In the genomic region with DNA sequence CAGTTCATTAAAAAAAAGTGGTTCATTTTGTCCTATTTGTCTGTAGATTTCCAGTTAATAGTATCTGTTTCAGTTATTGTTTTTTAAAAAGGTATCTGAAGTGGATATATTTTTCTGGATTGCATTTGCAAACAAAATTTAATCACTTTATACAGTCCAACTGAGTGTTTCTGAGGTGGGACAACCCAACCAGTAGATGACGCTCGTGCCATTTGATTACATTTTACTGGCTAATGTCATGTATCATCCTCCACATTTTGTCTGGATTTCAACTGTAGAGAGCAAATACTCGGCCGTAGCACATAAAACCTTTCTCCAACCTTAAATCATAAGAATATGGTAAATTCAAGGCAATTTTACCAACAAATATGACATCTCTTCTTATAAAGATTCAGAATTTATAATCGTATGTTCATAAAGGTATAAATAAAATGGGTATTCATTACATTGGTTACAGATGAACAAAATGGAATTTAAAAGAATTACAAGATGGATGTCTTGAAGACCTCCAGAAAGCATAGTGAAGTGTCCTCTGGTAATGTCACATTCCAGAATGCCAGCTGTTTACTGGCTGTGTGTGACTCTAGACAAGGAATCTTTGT, we compare ENCODE assay signal across 11 cellular contexts.
DNase-seq lines count a peak whose midpoint lies in the region; ATAC-seq, FAIRE-seq and TF ChIP-seq lines count a peak whose summit lies in the region.
"Had no signal": no experiment of that assay in that cellular context is flagged by ENCODE, and none has a peak within 500 bp of the region (broad histone marks: within the 10 kb centered on the region; RNA-seq: fewer than 3 reads in every experiment).

No MANE protein-coding gene starts in this region.

- H4K8ac ChIP-seq in H1 (ENCODE audit: extremely low read depth, insufficient read depth, low read length), result no peak overlapping the region

- no peaks in the 10 kb centered on the region for H3K79me2 ChIP-seq in GM23338 (replicated peaks; ENCODE audit: insufficient read depth)
- no peaks in the 10 kb centered on the region for H3K79me2 ChIP-seq in H1 (ENCODE audit: control insufficient read depth in 1 of 2, insufficient read depth in 2 of 2, low read length in 2 of 2)

- TF ChIP-seq CTCF in AG09309 (IDR thresholded peaks at IDR 0.05; ENCODE audit: control insufficient read depth, insufficient read depth, low read depth, low read length, missing control alignments) (peak; percentile 47), GM23338 (conservative IDR thresholded peaks at IDR 0.05; ENCODE audit: low read depth in 2 of 2) (peak; percentile 61 to 64), H1 (IDR thresholded peaks at IDR 0.05; ENCODE audit: control extremely low read depth in 1 of 3, insufficient read depth in 1 of 3, low read depth in 1 of 3, low read length in 3 of 3) (peak in 2 of 3 experiments; percentile 28 to 40; a peak in 2 of 4 replicates), lower leg skin (IDR thresholded peaks at IDR 0.05) (no peak)

- H2BK5ac ChIP-seq in H1 (ENCODE audit: low read depth, low read length), result no peak overlapping the region

- no peak overlapping the region for H3K9ac ChIP-seq in H1 (replicated peaks in 1 of 4; ENCODE audit: extremely low read depth in 1 of 4, low read depth in 3 of 4, low read length in 3 of 4)

- no peaks in the 10 kb centered on the region for H3F3A ChIP-seq in GM23338 (replicated peaks; ENCODE audit: low read depth)

- H4K20me1 ChIP-seq in GM23338 (replicated peaks; ENCODE audit: insufficient read depth), result no peaks in the 10 kb centered on the region
- H4K20me1 ChIP-seq in H1 (replicated peaks in 1 of 2; ENCODE audit: control insufficient read depth in 1 of 2, insufficient read depth in 2 of 2, low read length in 2 of 2), result no peaks in the 10 kb centered on the region

- 0 out of 2 replicates have a peak, but pooled peaks cover 4% of the 10 kb centered on the region for H3K9me2 ChIP-seq in GM23338 (ENCODE audit: insufficient read depth)

- H3K36me3 ChIP-seq in GM23338 (ENCODE audit: insufficient read depth) (no peaks in the 10 kb centered on the region), H1 (ENCODE audit: control insufficient read depth in 2 of 4, insufficient read depth in 4 of 4, low read length in 3 of 4) (no peaks in the 10 kb centered on the region)

- TF ChIP-seq POLR2A in H1 (IDR thresholded peaks at IDR 0.05; ENCODE audit: control extremely low read depth in 1 of 2, low read depth in 2 of 2, low read length in 2 of 2) (no peak), lower leg skin (IDR thresholded peaks at IDR 0.05) (no peak)

- H3K27me3 ChIP-seq in GM23338 (ENCODE audit: insufficient read depth) (no peaks in the 10 kb centered on the region), H1 (replicated peaks in 1 of 4; ENCODE audit: control insufficient read depth in 3 of 4, extremely low read depth in 1 of 4, insufficient read depth in 3 of 4, low read length in 3 of 4) (no peaks in the 10 kb centered on the region)

- no peaks in the 10 kb centered on the region for H3K9me3 Mint-ChIP-seq in GM23338
- H3K9me3 Mint-ChIP-seq: activated CD4-positive, alpha-beta memory T cell treated with anti-CD3 and anti-CD28 coated beads, Interleukin-2, amount 10 ng/mL, durations not matched to agents 7 days and 5 days had no signal

- H3K9me3 ChIP-seq in H1 (ENCODE audit: insufficient read depth in 2 of 2, low read depth in 1 of 2, low read length in 1 of 2), result no peaks in the 10 kb centered on the region

- H3K4ac ChIP-seq in H1 (replicated peaks; ENCODE audit: insufficient read length, low read depth, low read length), result no peak overlapping the region

- H3K18ac ChIP-seq in H1 (ENCODE audit: extremely low read depth, low read length), result no peak overlapping the region

- TF ChIP-seq RAD21 in H1 (IDR thresholded peaks at IDR 0.05 in 1 of 2, conservative IDR thresholded peaks at IDR 0.05 in 1 of 2; ENCODE audit: low read depth in 2 of 2, low read length in 2 of 2), result peak; percentile 69 to 72

- H3K56ac ChIP-seq in H1 (replicated peaks; ENCODE audit: insufficient read length, low read depth, low read length), result no peak overlapping the region

- H2BK120ac ChIP-seq in H1 (replicated peaks; ENCODE audit: low read depth, low read length), result no peak overlapping the region

- H2AK5ac ChIP-seq in H1 (ENCODE audit: low read depth, low read length), result no peak overlapping the region

- H3K79me1 ChIP-seq in H1 (ENCODE audit: low read depth, low read length), result no peaks in the 10 kb centered on the region

- H2BK12ac ChIP-seq in H1 (ENCODE audit: low read depth, low read length), result no peak overlapping the region

- H3K14ac ChIP-seq in H1 (ENCODE audit: insufficient read length), result no peak overlapping the region

- H3K4me3 ChIP-seq in AG09309 (ENCODE audit: control insufficient read depth, low read depth, low read length) (no peak overlapping the region), GM23338 (no peak overlapping the region), H1 (ENCODE audit: extremely low read depth in 1 of 4, insufficient read depth in 2 of 4, low read depth in 3 of 4, low read length in 4 of 4) (no peak overlapping the region), lower leg skin (ENCODE audit: low read depth, poor library complexity, severe bottlenecking) (no peak overlapping the region)

- no peak overlapping the region for H4K5ac ChIP-seq in H1 (ENCODE audit: insufficient read length, low read depth, low read length)

- no peak overlapping the region for H2BK20ac ChIP-seq in H1 (ENCODE audit: low read length)

- H3K23ac ChIP-seq in H1 (ENCODE audit: insufficient read length), result no peak overlapping the region

- H3K4me1 ChIP-seq in GM23338 (ENCODE audit: insufficient read depth), result peaks cover 29% of the 10 kb centered on the region
- peaks cover 0 to 4% (median 3%) of the 10 kb centered on the region in 4 experiments; a peak in 3 of 7 replicates for H3K4me1 ChIP-seq in H1 (replicated peaks in 1 of 4; ENCODE audit: control insufficient read depth in 3 of 4, insufficient read depth in 4 of 4, low read length in 3 of 4)

- no peak overlapping the region for H4K91ac ChIP-seq in H1 (replicated peaks; ENCODE audit: insufficient read length, low read length)

- peak; percentile 33; the same call in 2 of the 3 replicates for ATAC-seq in GM23338

- peak; percentile 52 for FAIRE-seq in H1 (lab: Jason Lieb, UNC)

- WGBS in H1 (ENCODE audit: extremely low coverage in 1 of 2, insufficient coverage in 1 of 2, insufficient read length in 1 of 2, insufficient replicate concordance in 2 of 2, low coverage in 1 of 2, low lambda C conversion rate in 2 of 2, missing lambda C conversion rate in 1 of 2), 2 experiments, result 81% methylated on average over 5 of the region's 5 CpGs; no CpG with 5 or more reads in 1 of the 2 experiments
- WGBS in lower leg skin, 2 donors, result 78 to 89% methylated on average over 5 of the region's 5 CpGs

- no peak overlapping the region; the same call in 1 of the 2 replicates for H3K4me2 ChIP-seq in GM23338
- H3K4me2 ChIP-seq in H1 (ENCODE audit: insufficient read depth in 1 of 2, low read depth in 2 of 2, low read length in 2 of 2), result no peak overlapping the region

- H3K27ac ChIP-seq in GM23338 (ENCODE audit: low read depth) (no peak overlapping the region), H1 (ENCODE audit: low read depth, low read length) (no peak overlapping the region)

- intact Hi-C loops in head of caudate nucleus (cut with DNase I), result no loop called here
- intact Hi-C loops in lower leg skin (cut with DNase I; ENCODE audit: low total_unique reads), result no loop called here

- H3K4me1 Mint-ChIP-seq in GM23338, result peaks cover 45% of the 10 kb centered on the region
- H3K4me1 Mint-ChIP-seq: activated CD4-positive, alpha-beta memory T cell treated with anti-CD3 and anti-CD28 coated beads, Interleukin-2, amount 10 ng/mL, durations not matched to agents 7 days and 5 days had no signal

- H2BK15ac ChIP-seq in H1 (ENCODE audit: low read length), result no peak overlapping the region

- peaks cover 3% of the 10 kb centered on the region for H3K27me3 Mint-ChIP-seq in GM23338 (ENCODE audit: insufficient read depth, low read depth, poor library complexity)
- H3K27me3 Mint-ChIP-seq: activated CD4-positive, alpha-beta memory T cell treated with anti-CD3 and anti-CD28 coated beads, Interleukin-2, amount 10 ng/mL, durations not matched to agents 7 days and 5 days had no signal

- no peaks in the 10 kb centered on the region; the same call in 2 of the 3 replicates for H3K36me3 Mint-ChIP-seq in GM23338 (ENCODE audit: low read depth)

- no peak overlapping the region for H2AFZ ChIP-seq in GM23338
- H2AFZ ChIP-seq in H1 (ENCODE audit: low read length), result no peak overlapping the region

- TF ChIP-seq EP300 in H1 (IDR thresholded peaks at IDR 0.05; ENCODE audit: borderline replicate concordance in 1 of 2, low read depth in 2 of 2, low read length in 2 of 2), result no peak

- no peaks in the 10 kb centered on the region for H3K23me2 ChIP-seq in H1 (ENCODE audit: low read depth, low read length)

- POLR2A ChIA-PET in H1 (lab: Charles Lee; ENCODE audit: partially characterized antibody), result interaction anchor here (0.6 kb wide), 1 partner anchor 11 kb away, joined by 3 read pairs; no protein-coding TSS in a partner anchor

- DNase-seq in AG09309 (ENCODE audit: low read depth) (no peak), GM23338 (ENCODE audit: low spot score) (peak; percentile 44), NCI-H748 treated with DMSO at 0.1 percent for 48 hours (lab: John Stamatoyannopoulos, UW) (peak; percentile 55), H1 (ENCODE audit: low read depth in 1 of 2, low spot score in 2 of 2) (no peak), head of caudate nucleus (no peak), lower leg skin (ENCODE audit: low spot score in 2 of 2) (no peak), hypothalamus (lab: John Stamatoyannopoulos, UW) (no peak), CD1c-positive myeloid dendritic cell (ENCODE audit: extremely low spot score) (no peak)
- DNase-seq: activated CD4-positive, alpha-beta memory T cell treated with anti-CD3 and anti-CD28 coated beads, Interleukin-2, amount 10 ng/mL, durations not matched to agents 7 days and 5 days; cerebellar nuclear complex; NCI-H510A had no signal

- CTCF ChIA-PET in H1 (lab: Charles Lee; ENCODE audit: partially characterized antibody), result interaction anchor here (0.6 to 1.4 kb wide), 3 partner anchors 11 to 666 kb away, joined by 3 to 6 read pairs (median 4); no protein-coding TSS in a partner anchor

- H3K4me3 Mint-ChIP-seq in GM23338, result no peak overlapping the region
- H3K4me3 Mint-ChIP-seq: activated CD4-positive, alpha-beta memory T cell treated with anti-CD3 and anti-CD28 coated beads, Interleukin-2, amount 10 ng/mL, durations not matched to agents 7 days and 5 days had no signal

- H3K27ac Mint-ChIP-seq in GM23338, result no peak overlapping the region
- H3K27ac Mint-ChIP-seq: activated CD4-positive, alpha-beta memory T cell treated with anti-CD3 and anti-CD28 coated beads, Interleukin-2, amount 10 ng/mL, durations not matched to agents 7 days and 5 days had no signal

TF ChIP-seq in GM23338, 12 proteins besides CTCF, POLR2A, EP300 and RAD21 (continues in another document):
- no peak for TF ChIP-seq POLR2AphosphoS5 (IDR thresholded peaks at IDR 0.05; ENCODE audit: low read depth)
- TF ChIP-seq NANOG (IDR thresholded peaks at IDR 0.05; ENCODE audit: borderline replicate concordance), result no peak

TF ChIP-seq in H1, 55 proteins besides CTCF, POLR2A, EP300 and RAD21 (continues in another document):
- TF ChIP-seq EGR1 (IDR thresholded peaks at IDR 0.05; ENCODE audit: borderline replicate concordance, low read depth, low read length), result no peak
- no peak for TF ChIP-seq HDAC2 (IDR thresholded peaks at IDR 0.05; ENCODE audit: borderline replicate concordance in 1 of 2, low read depth in 2 of 2, low read length in 2 of 2)
- TF ChIP-seq ASH2L (IDR thresholded peaks at IDR 0.05; ENCODE audit: low read length), result no peak

Comparison
In these comparisons a context has a peak if more than half of its experiments do, and no peak if none do; other contexts are left out.
1. DNase-seq: peak in GM23338 (single experiment) and NCI-H748 treated with DMSO at 0.1 percent for 48 hours (single experiment); none in AG09309 (single experiment), H1 (0 of 2), head of caudate nucleus (0 of 42), lower leg skin (0 of 2), hypothalamus (0 of 51) and CD1c-positive myeloid dendritic cell (single experiment).
2. CTCF ChIP-seq: peak in AG09309 (single experiment), GM23338 (2 of 2) and H1 (2 of 3); none in lower leg skin (0 of 3).